ENCODE assay signal across 1 cellular context in genomic region chr13:112260108-112261055, GRCh38.
TF ChIP-seq lines count a peak whose summit lies in the region.

No MANE protein-coding gene starts in this region.

TF ChIP-seq in GM23338, 12 proteins besides CTCF, POLR2A, EP300 and RAD21 (continued from another document):
- TF ChIP-seq, protein P1, sequence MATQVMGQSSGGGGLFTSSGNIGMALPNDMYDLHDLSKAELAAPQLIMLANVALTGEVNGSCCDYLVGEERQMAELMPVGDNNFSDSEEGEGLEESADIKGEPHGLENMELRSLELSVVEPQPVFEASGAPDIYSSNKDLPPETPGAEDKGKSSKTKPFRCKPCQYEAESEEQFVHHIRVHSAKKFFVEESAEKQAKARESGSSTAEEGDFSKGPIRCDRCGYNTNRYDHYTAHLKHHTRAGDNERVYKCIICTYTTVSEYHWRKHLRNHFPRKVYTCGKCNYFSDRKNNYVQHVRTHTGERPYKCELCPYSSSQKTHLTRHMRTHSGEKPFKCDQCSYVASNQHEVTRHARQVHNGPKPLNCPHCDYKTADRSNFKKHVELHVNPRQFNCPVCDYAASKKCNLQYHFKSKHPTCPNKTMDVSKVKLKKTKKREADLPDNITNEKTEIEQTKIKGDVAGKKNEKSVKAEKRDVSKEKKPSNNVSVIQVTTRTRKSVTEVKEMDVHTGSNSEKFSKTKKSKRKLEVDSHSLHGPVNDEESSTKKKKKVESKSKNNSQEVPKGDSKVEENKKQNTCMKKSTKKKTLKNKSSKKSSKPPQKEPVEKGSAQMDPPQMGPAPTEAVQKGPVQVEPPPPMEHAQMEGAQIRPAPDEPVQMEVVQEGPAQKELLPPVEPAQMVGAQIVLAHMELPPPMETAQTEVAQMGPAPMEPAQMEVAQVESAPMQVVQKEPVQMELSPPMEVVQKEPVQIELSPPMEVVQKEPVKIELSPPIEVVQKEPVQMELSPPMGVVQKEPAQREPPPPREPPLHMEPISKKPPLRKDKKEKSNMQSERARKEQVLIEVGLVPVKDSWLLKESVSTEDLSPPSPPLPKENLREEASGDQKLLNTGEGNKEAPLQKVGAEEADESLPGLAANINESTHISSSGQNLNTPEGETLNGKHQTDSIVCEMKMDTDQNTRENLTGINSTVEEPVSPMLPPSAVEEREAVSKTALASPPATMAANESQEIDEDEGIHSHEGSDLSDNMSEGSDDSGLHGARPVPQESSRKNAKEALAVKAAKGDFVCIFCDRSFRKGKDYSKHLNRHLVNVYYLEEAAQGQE (IDR thresholded peaks at IDR 0.05; ENCODE audit: unreplicated experiment): no peak
- TF ChIP-seq NANOG (IDR thresholded peaks at IDR 0.05; ENCODE audit: borderline replicate concordance) (no peak), EZH2phosphoT487 (IDR thresholded peaks at IDR 0.05; ENCODE audit: unreplicated experiment) (no peak), POLR2AphosphoS5 (IDR thresholded peaks at IDR 0.05; ENCODE audit: low read depth) (no peak), JUNB (IDR thresholded peaks at IDR 0.05; ENCODE audit: unreplicated experiment) (no peak), ZNF331 (CRISPR knock-in tag; IDR thresholded peaks at IDR 0.05; ENCODE audit: low read depth) (no peak), CREB1 (CRISPR knock-in tag; IDR thresholded peaks at IDR 0.05; ENCODE audit: low read depth) (no peak), EZH2 (IDR thresholded peaks at IDR 0.05; ENCODE audit: low read depth, unreplicated experiment) (no peak)
- TF ChIP-seq, protein P2, sequence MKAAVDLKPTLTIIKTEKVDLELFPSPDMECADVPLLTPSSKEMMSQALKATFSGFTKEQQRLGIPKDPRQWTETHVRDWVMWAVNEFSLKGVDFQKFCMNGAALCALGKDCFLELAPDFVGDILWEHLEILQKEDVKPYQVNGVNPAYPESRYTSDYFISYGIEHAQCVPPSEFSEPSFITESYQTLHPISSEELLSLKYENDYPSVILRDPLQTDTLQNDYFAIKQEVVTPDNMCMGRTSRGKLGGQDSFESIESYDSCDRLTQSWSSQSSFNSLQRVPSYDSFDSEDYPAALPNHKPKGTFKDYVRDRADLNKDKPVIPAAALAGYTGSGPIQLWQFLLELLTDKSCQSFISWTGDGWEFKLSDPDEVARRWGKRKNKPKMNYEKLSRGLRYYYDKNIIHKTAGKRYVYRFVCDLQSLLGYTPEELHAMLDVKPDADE (IDR thresholded peaks at IDR 0.05): no peak
